ENCODE assay signal across 8 cellular contexts in the genomic region with DNA sequence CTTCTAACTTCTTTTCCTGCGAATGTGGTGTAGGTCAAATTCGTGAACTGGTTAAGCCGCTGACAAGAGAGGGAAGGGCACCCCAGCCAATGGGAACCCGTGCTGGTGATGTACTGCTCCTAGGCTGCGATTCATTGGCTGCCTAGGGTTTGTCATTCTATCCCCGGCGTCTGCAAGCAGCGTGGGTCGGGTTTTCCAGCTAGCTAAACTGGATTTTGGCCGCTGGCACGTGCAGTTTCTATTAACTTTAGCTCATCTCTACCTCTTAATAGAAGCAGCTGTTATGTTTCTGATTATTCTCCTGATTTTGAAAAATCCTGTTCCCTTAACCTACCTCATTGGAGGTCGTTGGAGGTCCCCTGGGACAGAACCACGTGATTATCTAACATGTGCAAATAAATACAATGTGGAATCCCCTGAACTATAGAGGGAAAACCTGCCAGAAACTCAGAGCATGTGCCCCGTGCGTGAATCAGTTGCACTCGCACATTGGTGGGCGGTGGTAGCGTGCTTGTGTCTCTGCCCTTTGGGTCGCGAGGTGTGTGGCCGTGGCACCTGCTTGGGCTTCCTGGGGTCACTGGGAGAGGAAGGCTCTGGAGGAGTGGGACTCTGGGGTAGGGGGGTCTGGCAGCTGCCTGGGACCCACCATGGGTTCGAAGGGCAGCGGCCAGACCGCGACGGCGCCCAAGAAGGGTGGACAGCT. TPM values are rescaled to one million over a fixed set of nuclear protein-coding genes. Genes with fewer than 3 reads are reported as not detected.
DNase-seq lines count a peak whose midpoint lies in the region; ATAC-seq, FAIRE-seq and TF ChIP-seq lines count a peak whose summit lies in the region.

No MANE protein-coding gene starts in this region.

- TF ChIP-seq CTCF in NB4 (IDR thresholded peaks at IDR 0.05; ENCODE audit: low read depth, low read length): no peak
- no peak for TF ChIP-seq CTCF in SU-DHL-6 (IDR thresholded peaks at IDR 0.05; ENCODE audit: insufficient read depth, low read length, poor library complexity, severe bottlenecking)
- no peak for TF ChIP-seq CTCF in cardiac muscle cell (IDR thresholded peaks at IDR 0.05; ENCODE audit: low read depth, low read length)
- TF ChIP-seq CTCF in pancreas (IDR thresholded peaks at IDR 0.05): no peak
- no peak for TF ChIP-seq CTCF in tibial artery (IDR thresholded peaks at IDR 0.05)

- ATAC-seq in HG02571 (IDR thresholded peaks at IDR 0.05; ENCODE audit: unreplicated experiment) (peak; percentile 60), pancreas (peak; percentile 84 to 93 (median 84))
- ATAC-seq in activated naive CD8-positive, alpha-beta T cell treated with anti-CD3 and anti-CD28 coated beads, Interleukin-2, amount 50 U/mL, for 24 hours: peak; percentile 85

- intact Hi-C loops in pancreas (cut with DNase I): no loop called here
- intact Hi-C loops in tibial artery (cut with DNase I; ENCODE audit: low total_unique reads): loop anchor here (10.0 kb wide), 2 partner anchors 83 to 153 kb away; a partner anchor contains a TSS

- H4K20me1 ChIP-seq in SU-DHL-6 (ENCODE audit: low read depth, low read length): peaks cover 23% of the 10 kb centered on the region

- 0% methylated on average over 27 of the region's 27 CpGs for WGBS in pancreas, 2 donors

- H3K4me3 Mint-ChIP-seq in activated naive CD8-positive, alpha-beta T cell treated with anti-CD3 and anti-CD28 coated beads, Interleukin-2, amount 50 U/mL, for 24 hours: peak overlapping the region; percentile 88

- H3K36me3 ChIP-seq in SU-DHL-6 (ENCODE audit: low read length) (0 out of 2 replicates have a peak, but pooled peaks cover 5% of the 10 kb centered on the region), cardiac muscle cell (no peaks in the 10 kb centered on the region), pancreas (no peaks in the 10 kb centered on the region), tibial artery (no peaks in the 10 kb centered on the region)

- H3K9me3 ChIP-seq in SU-DHL-6 (ENCODE audit: insufficient read depth, low read length) (no peaks in the 10 kb centered on the region), cardiac muscle cell (ENCODE audit: low read depth) (no peaks in the 10 kb centered on the region), pancreas (no peaks in the 10 kb centered on the region), tibial artery (no peaks in the 10 kb centered on the region)

- peak overlapping the region; percentile 99 for H3K27ac Mint-ChIP-seq in activated naive CD8-positive, alpha-beta T cell treated with anti-CD3 and anti-CD28 coated beads, Interleukin-2, amount 50 U/mL, for 24 hours

- H3K27me3 Mint-ChIP-seq in activated naive CD8-positive, alpha-beta T cell treated with anti-CD3 and anti-CD28 coated beads, Interleukin-2, amount 50 U/mL, for 24 hours: no peaks in the 10 kb centered on the region

- peaks cover 33% of the 10 kb centered on the region for H3K79me2 ChIP-seq in SU-DHL-6 (ENCODE audit: insufficient read depth, low read length)

- peaks cover 8% of the 10 kb centered on the region; the same call in 1 of the 2 replicates for H3F3A ChIP-seq in SU-DHL-6 (ENCODE audit: insufficient read depth)

- DNase-seq in GF-D8 (lab: John Stamatoyannopoulos, UW): peak; percentile 86
- DNase-seq in NB4 (ENCODE audit: low read depth): peak; percentile 95
- peak; percentile 82 for DNase-seq in activated naive CD8-positive, alpha-beta T cell treated with anti-CD3 and anti-CD28 coated beads, Interleukin-2, amount 50 U/mL, for 24 hours
- DNase-seq in cardiac muscle cell (ENCODE audit: low read depth in 1 of 2, low spot score in 1 of 2): peak; percentile 94 to 96
- DNase-seq in pancreas: peak; percentile 79 to 95 (median 92)
- peak; percentile 94 to 95 for DNase-seq in tibial artery

- no peaks in the 10 kb centered on the region for H3K9me2 ChIP-seq in SU-DHL-6 (replicated peaks; ENCODE audit: insufficient read depth, low read length)

- H3K27me3 ChIP-seq in SU-DHL-6 (ENCODE audit: low read length) (no peaks in the 10 kb centered on the region), cardiac muscle cell (no peaks in the 10 kb centered on the region), pancreas (no peaks in the 10 kb centered on the region), tibial artery (no peaks in the 10 kb centered on the region)

- peaks cover 51% of the 10 kb centered on the region for H3K4me1 Mint-ChIP-seq in activated naive CD8-positive, alpha-beta T cell treated with anti-CD3 and anti-CD28 coated beads, Interleukin-2, amount 50 U/mL, for 24 hours

- peak overlapping the region; percentile 83 for H2AFZ ChIP-seq in SU-DHL-6 (ENCODE audit: low read depth, low read length, severe bottlenecking)

- H3K4me2 ChIP-seq in SU-DHL-6 (ENCODE audit: low read depth, low read length, poor library complexity, severe bottlenecking): peak overlapping the region; percentile 84

- peak overlapping the region; percentile 91 for H3K9ac ChIP-seq in SU-DHL-6 (ENCODE audit: low read length)

- peaks cover 26% of the 10 kb centered on the region for H3K4me1 ChIP-seq in cardiac muscle cell (ENCODE audit: low read depth)
- H3K4me1 ChIP-seq in pancreas: peaks cover 8 to 26% (median 16%) of the 10 kb centered on the region in 3 donors
- peaks cover 0 to 31% (median 22%) of the 10 kb centered on the region in 4 donors for H3K4me1 ChIP-seq in tibial artery

- peak; percentile 90 for FAIRE-seq in pancreas (lab: Jason Lieb, UNC)

- H3K36me3 Mint-ChIP-seq in activated naive CD8-positive, alpha-beta T cell treated with anti-CD3 and anti-CD28 coated beads, Interleukin-2, amount 50 U/mL, for 24 hours (ENCODE audit: low read depth): peaks cover 5% of the 10 kb centered on the region

- peak; percentile 84 for TF ChIP-seq POLR2A in NB4 (IDR thresholded peaks at IDR 0.05; ENCODE audit: extremely low read depth, insufficient read length)

- peak overlapping the region; percentile 87 for H3K27ac ChIP-seq in SU-DHL-6 (ENCODE audit: low read depth, low read length)
- peak overlapping the region; percentile 99 for H3K27ac ChIP-seq in cardiac muscle cell
- peak overlapping the region; percentile 98 to 100 (median 100) for H3K27ac ChIP-seq in pancreas
- H3K27ac ChIP-seq in tibial artery: peak overlapping the region; percentile 96 to 98

- no peaks in the 10 kb centered on the region for H3K9me3 Mint-ChIP-seq in activated naive CD8-positive, alpha-beta T cell treated with anti-CD3 and anti-CD28 coated beads, Interleukin-2, amount 50 U/mL, for 24 hours

- H3K4me3 ChIP-seq in NB4 (ENCODE audit: low read depth, low read length) (peak overlapping the region; percentile 72), SU-DHL-6 (ENCODE audit: insufficient read depth, low read length, poor library complexity, severe bottlenecking) (peak overlapping the region; percentile 66), cardiac muscle cell (peak overlapping the region; percentile 47), pancreas (peak overlapping the region; percentile 38 to 90 (median 78)), tibial artery (peak overlapping the region; percentile 69 to 98)

RNA-seq across cellular contexts. Expression of a gene that starts 0.9 kb away (rescaled TPM):
- total RNA-seq in cardiac muscle cell (19.6 and 20.8 TPM in 2 replicates), pancreas (10 to 100 TPM; 20.9 to 32.3 (median 23.9) TPM)
- polyA plus RNA-seq in cardiac muscle cell (22.3 and 24.1 TPM in 2 replicates), pancreas (10 to 100 TPM in 1 of 2 donors, 1 to 10 TPM in 1; 10.0 to 24.3 TPM)

Comparison
In these comparisons a context has a peak if more than half of its experiments do, and no peak if none do; other contexts are left out.
1. Peak in every context shown above with its lines: DNase-seq, ATAC-seq, H3K4me3 ChIP-seq and H3K27ac ChIP-seq.